Comparison of ENCODE assay signal across 14 cellular contexts in genomic region chr20:1898496-1899168, GRCh38. TPM values are rescaled to one million over a fixed set of nuclear protein-coding genes. Genes with fewer than 3 reads are reported as not detected.
DNase-seq lines count a peak whose midpoint lies in the region; ATAC-seq and TF ChIP-seq lines count a peak whose summit lies in the region.
"Had no signal": no experiment of that assay in that cellular context is flagged by ENCODE, and none has a peak within 500 bp of the region (broad histone marks: within the 10 kb centered on the region; RNA-seq: fewer than 3 reads in every experiment).

No MANE protein-coding gene starts in this region.

- H3K4me1 Mint-ChIP-seq in Caco-2 (ENCODE audit: low read depth, unreplicated experiment): peaks cover 31% of the 10 kb centered on the region

- H3K4me1 ChIP-seq in Caco-2: peaks cover 29% of the 10 kb centered on the region
- peaks cover 0 to 19% (median 13%) of the 10 kb centered on the region in 4 donors for H3K4me1 ChIP-seq in Peyer's patch
- peaks cover 27 to 67% (median 31%) of the 10 kb centered on the region in 3 donors for H3K4me1 ChIP-seq in esophagus squamous epithelium
- peaks cover 0 to 62% (median 54%) of the 10 kb centered on the region in 4 donors for H3K4me1 ChIP-seq in sigmoid colon

- no peak for DNase-seq in Caco-2
- DNase-seq in Peyer's patch: no peak
- no peak for DNase-seq in esophagus squamous epithelium (lab: John Stamatoyannopoulos, UW)
- no peak for DNase-seq in sigmoid colon
- DNase-seq in DMS79 (lab: John Stamatoyannopoulos, UW): no peak
- DNase-seq in stimulated activated CD4-positive, alpha-beta T cell treated with anti-CD3 and anti-CD28 coated beads, Interleukin-1b, Interleukin-23, amount 100 ng/mL, for 48 hours: no peak
- DNase-seq in SKM-1 treated with dmso at 0.1 percent for 144 hours (lab: John Stamatoyannopoulos, UW; ENCODE audit: unreplicated experiment): no peak
- DNase-seq: glutamatergic neuron, NCI-H1436 treated with DMSO at 0.1 percent for 48 hours, NCI-H526 treated with DMSO at 0.1 percent for 48 hours, SHP77 treated with DMSO at 0.1 percent for 48 hours had no signal

- H3K36me3 ChIP-seq in Caco-2 (ENCODE audit: control insufficient read depth, insufficient read depth, low read length) (no peaks in the 10 kb centered on the region), Peyer's patch (no peaks in the 10 kb centered on the region), esophagus squamous epithelium (no peaks in the 10 kb centered on the region), sigmoid colon (no peaks in the 10 kb centered on the region)

- H3K27ac Mint-ChIP-seq in Caco-2 (ENCODE audit: unreplicated experiment): peak overlapping the region; percentile 7

- H3K4me3 Mint-ChIP-seq in Caco-2 (ENCODE audit: unreplicated experiment): no peak overlapping the region

- BruUV-seq in Caco-2 (replicated peaks; lab: Mats Ljungman, UMichigan): no TSS peak

- no peaks in the 10 kb centered on the region for H3K27me3 Mint-ChIP-seq in Caco-2 (ENCODE audit: insufficient read depth, unreplicated experiment)

- H3K27me3 ChIP-seq in Caco-2 (replicated peaks; ENCODE audit: control insufficient read depth, insufficient read depth, low read length) (no peaks in the 10 kb centered on the region), Peyer's patch (no peaks in the 10 kb centered on the region), esophagus squamous epithelium (peaks cover 0 to 4% (median 0%) of the 10 kb centered on the region in 4 donors), sigmoid colon (no peaks in the 10 kb centered on the region)

- no peak overlapping the region for H3K4me3 ChIP-seq in Caco-2 (ENCODE audit: low read depth, low read length)
- no peak overlapping the region for H3K4me3 ChIP-seq in Peyer's patch
- no peak overlapping the region for H3K4me3 ChIP-seq in esophagus squamous epithelium
- H3K4me3 ChIP-seq in sigmoid colon: no peak overlapping the region

- TF ChIP-seq CTCF in Caco-2 (IDR thresholded peaks at IDR 0.05; ENCODE audit: insufficient read depth in 1 of 2, low read depth in 1 of 2, low read length in 1 of 2, severe bottlenecking in 1 of 2, unreplicated experiment in 1 of 2) (no peak), Peyer's patch (IDR thresholded peaks at IDR 0.05) (no peak), esophagus squamous epithelium (IDR thresholded peaks at IDR 0.05) (no peak), sigmoid colon (IDR thresholded peaks at IDR 0.05) (no peak)

- CTCF ChIA-PET in Caco-2 (lab: Charles Lee): no interaction called here

- ATAC-seq in GM18867 (IDR thresholded peaks at IDR 0.05; ENCODE audit: unreplicated experiment): no peak
- ATAC-seq: left lobe of liver had no signal

- H3K36me3 Mint-ChIP-seq in Caco-2 (ENCODE audit: insufficient read depth, unreplicated experiment): peaks cover 8% of the 10 kb centered on the region

- TF ChIP-seq POLR2A in Peyer's patch (IDR thresholded peaks at IDR 0.05) (no peak), esophagus squamous epithelium (IDR thresholded peaks at IDR 0.05) (no peak), sigmoid colon (IDR thresholded peaks at IDR 0.05) (no peak)

- no peaks in the 10 kb centered on the region for H3K9me3 Mint-ChIP-seq in Caco-2 (ENCODE audit: unreplicated experiment)

- POLR2A ChIA-PET in Caco-2 (lab: Charles Lee): no interaction called here

- H3K27ac ChIP-seq in Peyer's patch (peak overlapping the region; percentile 47 to 86 (median 59)), esophagus squamous epithelium (peak overlapping the region in 3 of 4 donors; percentile 89 to 98 (median 95)), sigmoid colon (peak overlapping the region; percentile 62 to 94 (median 82))
- H3K27ac ChIP-seq: C4-2B had no signal

- intact Hi-C loops in Caco-2 (cut with micrococcal nuclease; ENCODE audit: unreplicated experiment) (loop anchor here (10.0 kb wide), 1 partner anchor 216 kb away; no protein-coding TSS in a partner anchor), esophagus squamous epithelium (cut with DNase I) (loop anchor here (5.0 to 10.0 kb wide), 2 partner anchors 39 to 94 kb away; no protein-coding TSS in a partner anchor), sigmoid colon (cut with DNase I) (loop anchor here (5.0 to 10.0 kb wide), 2 partner anchors 204 to 976 kb away; partner anchors contain the start of genes PTPRA and STK35)

- TF ChIP-seq EP300 in sigmoid colon (IDR thresholded peaks at IDR 0.05): no peak

- H3K9me3 ChIP-seq in Caco-2 (no peaks in the 10 kb centered on the region), Peyer's patch (no peaks in the 10 kb centered on the region), esophagus squamous epithelium (no peaks in the 10 kb centered on the region), sigmoid colon (no peaks in the 10 kb centered on the region)

- WGBS in esophagus squamous epithelium, 2 donors: 71 to 84% methylated on average over 8 to 13 of the region's 13 CpGs
- 89 to 96% methylated on average over 13 of the region's 13 CpGs for WGBS in sigmoid colon, 2 donors

RNA-seq across cellular contexts. Expression of gene SIRPA, which starts 3.4 kb away (rescaled TPM):
- total RNA-seq in Caco-2 (2022) (31.6 and 33.3 TPM in 2 replicates), Peyer's patch (10 to 100 TPM; 18.2 to 38.2 (median 26.3) TPM), esophagus squamous epithelium (10 to 100 TPM in 3 of 4 donors, 1 to 10 TPM in 1; 9.3 to 23.4 (median 20.1) TPM), sigmoid colon (10 to 100 TPM; 16.3 to 25.5 (median 21.5) TPM)
- polyA plus RNA-seq in sigmoid colon: 10 to 100 TPM in 2 of 3 donors, 1 to 10 TPM in 1; 8.4 to 14.3 (median 12.5) TPM
